In the genomic region with DNA sequence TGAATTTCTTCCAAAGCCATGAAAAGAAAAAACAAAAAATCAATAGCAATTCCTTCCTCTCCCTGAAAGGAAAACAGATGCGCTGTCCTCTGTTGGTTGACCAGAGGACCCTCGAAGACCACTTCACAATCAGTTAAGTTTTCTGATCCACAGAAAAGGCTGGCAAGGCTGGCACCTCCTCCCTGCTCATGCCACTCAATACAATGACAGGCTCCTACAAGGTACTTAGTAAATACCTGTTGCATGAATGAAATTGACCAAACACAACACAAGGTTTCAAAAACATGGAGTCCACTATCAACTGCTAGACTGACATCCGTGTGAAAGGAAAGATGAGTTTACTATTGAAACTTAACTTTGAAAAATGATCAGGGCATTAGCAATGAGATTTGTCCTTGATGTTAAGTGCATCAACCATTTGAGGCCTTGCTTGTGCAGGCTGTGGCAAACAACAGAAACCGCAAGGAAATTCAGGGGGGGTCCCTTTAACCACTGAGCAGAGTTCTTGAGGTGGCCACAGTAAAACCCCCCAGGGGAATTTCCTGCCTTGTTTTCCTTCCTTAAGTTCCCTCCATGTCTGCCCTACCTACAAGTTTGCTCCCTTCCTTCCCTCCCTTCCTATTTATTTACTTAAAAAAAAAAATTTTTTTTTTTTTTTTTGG, we compare ENCODE assay signal across 9 cellular contexts. TPM values are rescaled to one million over a fixed set of nuclear protein-coding genes. Genes with fewer than 3 reads are reported as not detected.
DNase-seq lines count a peak whose midpoint lies in the region; ATAC-seq, FAIRE-seq and TF ChIP-seq lines count a peak whose summit lies in the region.
"Had no signal": no experiment of that assay in that cellular context is flagged by ENCODE, and none has a peak within 500 bp of the region (broad histone marks: within the 10 kb centered on the region; RNA-seq: fewer than 3 reads in every experiment).

No MANE protein-coding gene starts in this region.

- H3K4me1 Mint-ChIP-seq in activated T-cell treated with anti-CD3 and anti-CD28 coated beads, Interleukin-2, amount 50 U/mL, for 72 hours (ENCODE audit: low read depth) = peaks cover 53% of the 10 kb centered on the region

- peak overlapping the region; percentile 65 to 81 for H3K4me3 Mint-ChIP-seq in activated T-cell treated with anti-CD3 and anti-CD28 coated beads, Interleukin-2, amount 50 U/mL, for 72 hours

- H3K27ac Mint-ChIP-seq in activated T-cell treated with anti-CD3 and anti-CD28 coated beads, Interleukin-2, amount 50 U/mL, for 72 hours = peak overlapping the region; percentile 93

- peak; percentile 81 for FAIRE-seq in GM18507 (lab: Jason Lieb, UNC)
- FAIRE-seq in HepG2 (lab: Jason Lieb, UNC) = no peak

- CTCF ChIA-PET in HepG2 (lab: Yijun Ruan, JAX; ENCODE audit: low intra/inter-chr PET ratio, low total read pairs) = no interaction called here
- CTCF ChIA-PET in A673 (lab: Charles Lee) = no interaction called here

- ATAC-seq in HG03103 (IDR thresholded peaks at IDR 0.05; ENCODE audit: low read depth, unreplicated experiment) = peak; percentile 68
- ATAC-seq in activated T-cell treated with anti-CD3 and anti-CD28 coated beads, Interleukin-2, amount 50 U/mL, for 72 hours (replicated peaks in 1 of 2) = peak; percentile 58 to 72
- ATAC-seq in HepG2 = no peak
- no peak for ATAC-seq in HG03159 (IDR thresholded peaks at IDR 0.05; ENCODE audit: unreplicated experiment)
- no peak for ATAC-seq in gastrocnemius medialis
- ATAC-seq: HCT116 had no signal

- TF ChIP-seq CTCF in sigmoid colon (IDR thresholded peaks at IDR 0.05) (no peak), HepG2 (CRISPR knock-in tag; IDR thresholded peaks at IDR 0.05) (no peak), gastrocnemius medialis (IDR thresholded peaks at IDR 0.05 in 4 of 5, conservative IDR thresholded peaks at IDR 0.05 in 1 of 5) (no peak), A673 (conservative IDR thresholded peaks at IDR 0.05; ENCODE audit: low read depth, low read length) (no peak)

- no peaks in the 10 kb centered on the region for H3K9me3 Mint-ChIP-seq in activated T-cell treated with anti-CD3 and anti-CD28 coated beads, Interleukin-2, amount 50 U/mL, for 72 hours

- peak overlapping the region in 3 of 4 donors; percentile 31 to 74 (median 51) for H3K27ac ChIP-seq in sigmoid colon
- H3K27ac ChIP-seq in HepG2 (ENCODE audit: extremely low read length, insufficient read depth, low read length) = no peak overlapping the region
- no peak overlapping the region for H3K27ac ChIP-seq in gastrocnemius medialis
- no peak overlapping the region for H3K27ac ChIP-seq in A673 (ENCODE audit: low read depth, low read length, poor library complexity, severe bottlenecking)

- DNase-seq in GM18507 (ENCODE audit: extremely low spot score, insufficient read length, low read depth) (peak; percentile 28), sigmoid colon (peak; percentile 22), HepG2 (ENCODE audit: low spot score) (no peak), gastrocnemius medialis (no peak), A673 (ENCODE audit: low spot score) (no peak)
- peak; percentile 63 to 68 for DNase-seq in activated T-cell treated with anti-CD3 and anti-CD28 coated beads, Interleukin-2, amount 50 U/mL, for 72 hours

- TF ChIP-seq RAD21 in HepG2 (CRISPR knock-in tag; IDR thresholded peaks at IDR 0.05) = no peak

- in situ Hi-C loops in HepG2 (cut with HindIII; ENCODE audit: extremely low pct_ligation_motif_present, low pct_unique_long_range_greater_than_20kb) = no loop called here
- in situ Hi-C loops in gastrocnemius medialis (cut with MboI; ENCODE audit: low sequenced_read_pairs in 4 of 4) = no loop called here

- no peak overlapping the region for H3K9ac ChIP-seq in HepG2 (ENCODE audit: insufficient read depth, low read depth, low read length)

- H4K20me1 ChIP-seq in HepG2 (ENCODE audit: insufficient read depth, low read length) = no peaks in the 10 kb centered on the region

- no peaks in the 10 kb centered on the region for H3K27me3 ChIP-seq in sigmoid colon
- peaks cover 0 to 2% of the 10 kb centered on the region in 2 experiments; a peak in 1 of 5 replicates for H3K27me3 ChIP-seq in HepG2 (ENCODE audit: control insufficient read depth in 1 of 2, insufficient read depth in 2 of 2, low read length in 2 of 2)
- no peaks in the 10 kb centered on the region for H3K27me3 ChIP-seq in gastrocnemius medialis
- no peaks in the 10 kb centered on the region for H3K27me3 ChIP-seq in A673 (replicated peaks; ENCODE audit: insufficient read depth, low read depth, low read length, poor library complexity)

- no peak overlapping the region for H3K4me2 ChIP-seq in HepG2 (ENCODE audit: low read depth, low read length)

- no peak for TF ChIP-seq EP300 in sigmoid colon (IDR thresholded peaks at IDR 0.05)
- no peak for TF ChIP-seq EP300 in HepG2 (IDR thresholded peaks at IDR 0.05; ENCODE audit: low read depth in 2 of 2, low read length in 2 of 2)
- no peak for TF ChIP-seq EP300 in HepG2 (CRISPR knock-in tag; IDR thresholded peaks at IDR 0.05; ENCODE audit: borderline replicate concordance)

- POLR2A ChIA-PET in HepG2 (lab: Yijun Ruan, JAX) (no interaction called here), A673 (lab: Charles Lee; ENCODE audit: low non-redundant PET) (no interaction called here)

- peaks cover 0 to 2% of the 10 kb centered on the region in 2 donors for H3K36me3 Mint-ChIP-seq in activated T-cell treated with anti-CD3 and anti-CD28 coated beads, Interleukin-2, amount 50 U/mL, for 72 hours (ENCODE audit: insufficient read depth in 2 of 2)

- WGBS in sigmoid colon, 2 donors = 55 to 80% methylated on average over 4 of the region's 4 CpGs
- WGBS in HepG2 (ENCODE audit: low lambda C conversion rate) = 63% methylated on average over 4 of the region's 4 CpGs

- no peaks in the 10 kb centered on the region for H3K79me2 ChIP-seq in HepG2 (ENCODE audit: insufficient read depth, low read length)

- H3K27me3 Mint-ChIP-seq in activated T-cell treated with anti-CD3 and anti-CD28 coated beads, Interleukin-2, amount 50 U/mL, for 72 hours (ENCODE audit: low read depth) = no peaks in the 10 kb centered on the region

- intact Hi-C loops in sigmoid colon (cut with DNase I) (no loop called here), HepG2 (cut with micrococcal nuclease; ENCODE audit: unreplicated experiment) (no loop called here), gastrocnemius medialis (cut with DNase I; ENCODE audit: low total_unique reads) (no loop called here), A673 (cut with micrococcal nuclease; ENCODE audit: unreplicated experiment) (no loop called here)

- H3K4me3 ChIP-seq in sigmoid colon = no peak overlapping the region
- no peak overlapping the region for H3K4me3 ChIP-seq in HepG2 (replicated peaks in 1 of 3; ENCODE audit: insufficient read depth in 1 of 3, low read depth in 2 of 3, low read length in 3 of 3)
- no peak overlapping the region for H3K4me3 ChIP-seq in gastrocnemius medialis
- H3K4me3 ChIP-seq in A673 (ENCODE audit: low read depth, low read length, poor library complexity, severe bottlenecking) = no peak overlapping the region

- H2AFZ ChIP-seq in HepG2 (ENCODE audit: low read length) = no peak overlapping the region

- no peaks in the 10 kb centered on the region for H3K9me3 ChIP-seq in sigmoid colon
- no peaks in the 10 kb centered on the region for H3K9me3 ChIP-seq in HepG2 (ENCODE audit: low read length)
- H3K9me3 ChIP-seq in gastrocnemius medialis = no peaks in the 10 kb centered on the region
- H3K9me3 ChIP-seq in A673 (ENCODE audit: low read depth, low read length, poor library complexity, severe bottlenecking) = no peaks in the 10 kb centered on the region

- TF ChIP-seq POLR2A in sigmoid colon (IDR thresholded peaks at IDR 0.05) (no peak), HepG2 (IDR thresholded peaks at IDR 0.05; ENCODE audit: insufficient read depth in 1 of 2, low read depth in 2 of 2, low read length in 2 of 2) (no peak), gastrocnemius medialis (IDR thresholded peaks at IDR 0.05) (no peak)

- no peaks in the 10 kb centered on the region for H3K36me3 ChIP-seq in sigmoid colon
- H3K36me3 ChIP-seq in HepG2 (replicated peaks in 1 of 2; ENCODE audit: control insufficient read depth in 1 of 2, insufficient read depth in 2 of 2, low read length in 2 of 2) = no peaks in the 10 kb centered on the region
- no peaks in the 10 kb centered on the region for H3K36me3 ChIP-seq in gastrocnemius medialis
- no peaks in the 10 kb centered on the region for H3K36me3 ChIP-seq in A673 (ENCODE audit: insufficient read depth, low read length, poor library complexity, severe bottlenecking)

- H3K4me1 ChIP-seq in sigmoid colon = peaks cover 0 to 10% (median 0%) of the 10 kb centered on the region in 4 donors
- H3K4me1 ChIP-seq in HepG2 (ENCODE audit: insufficient read depth, low read length) = peaks cover 9% of the 10 kb centered on the region
- H3K4me1 ChIP-seq in gastrocnemius medialis = no peaks in the 10 kb centered on the region
- no peaks in the 10 kb centered on the region for H3K4me1 ChIP-seq in A673 (ENCODE audit: insufficient read depth, low read length, poor library complexity, severe bottlenecking)

- BruUV-seq in HepG2 (replicated peaks; lab: Mats Ljungman, UMichigan) (no TSS peak), A673 (replicated peaks; lab: Mats Ljungman, UMichigan) (no TSS peak)

RNA-seq across cellular contexts. Expression of a gene that starts 27.9 kb away (rescaled TPM):
- total RNA-seq in activated T-cell treated with anti-CD3 and anti-CD28 coated beads, Interleukin-2, amount 50 U/mL, for 72 hours = 10 to 100 TPM; 80.8 to 82.7 TPM
- total RNA-seq in sigmoid colon (10 to 100 TPM; 47.6 to 62.4 (median 57.1) TPM), HepG2 (2016; rRNA removed; fragmentation: Illumina TruSeq; extraction: Trizol) (142 and 202 TPM in 2 replicates), gastrocnemius medialis (10 to 100 TPM; 69.1 to 88.8 (median 77.5) TPM), A673 (2021) (86.7 and 99.1 TPM in 2 replicates)
- polyA plus RNA-seq in sigmoid colon (10 to 100 TPM; 71.5 to 84.6 (median 75.4) TPM), HepG2 (2011; rRNA removed) (73.3 and 81.8 TPM in 2 replicates)
- total RNA-seq in HepG2 (2016; cell fraction: cytosol; rRNA removed; fragmentation: Illumina TruSeq; extraction: Trizol; ENCODE audit: low read depth) = 22.9 and 24.0 TPM in 2 replicates
- 146 and 210 TPM in 2 replicates for total RNA-seq in HepG2 (2016; cell fraction: insoluble cytoplasmic fraction; rRNA removed; fragmentation: Illumina TruSeq; extraction: Trizol)
- 48.4 and 48.7 TPM in 2 replicates for total RNA-seq in HepG2 (2016; cell fraction: membrane; rRNA removed; fragmentation: Illumina TruSeq; extraction: Trizol)
- total RNA-seq in HepG2 (2016; cell fraction: nucleus; rRNA removed; fragmentation: Illumina TruSeq; extraction: Trizol) = 61.3 and 68.9 TPM in 2 replicates
- 75.5 and 78.1 TPM in 2 replicates for polyA plus RNA-seq in HepG2 (2011; cell fraction: cytosol; rRNA removed)
- polyA plus RNA-seq in HepG2 (2011; cell fraction: nucleus; rRNA removed) = 56.4 and 58.3 TPM in 2 replicates
- 65.9 and 76.5 TPM in 2 replicates for polyA plus RNA-seq in HepG2 (2012)
- 23.4 and 24.1 TPM in 2 replicates for polyA plus RNA-seq in HepG2 (2016; cell fraction: cytosol; fragmentation: Illumina TruSeq; extraction: Trizol; ENCODE audit: low read depth)
- 194 and 208 TPM in 2 replicates for polyA plus RNA-seq in HepG2 (2016; cell fraction: insoluble cytoplasmic fraction; fragmentation: Illumina TruSeq; extraction: Trizol; ENCODE audit: low read depth)
- 36.9 and 38.6 TPM in 2 replicates for polyA plus RNA-seq in HepG2 (2016; cell fraction: membrane; fragmentation: Illumina TruSeq; extraction: Trizol; ENCODE audit: low read depth)
- 117 and 121 TPM in 2 replicates for polyA plus RNA-seq in HepG2 (2016; cell fraction: nucleus; fragmentation: Illumina TruSeq; extraction: Trizol; ENCODE audit: insufficient read depth, low read depth)
- polyA minus RNA-seq in HepG2 (2011; rRNA and poly(A)+ RNA removed; ENCODE audit: low replicate concordance) = 51.8 and 70.9 TPM in 2 replicates
- polyA minus RNA-seq in HepG2 (2011; cell fraction: cytosol; rRNA and poly(A)+ RNA removed) = 30.7 and 31.2 TPM in 2 replicates
- polyA minus RNA-seq in HepG2 (2011; cell fraction: nucleus; rRNA and poly(A)+ RNA removed) = 36.6 and 37.0 TPM in 2 replicates

RNA-seq across cellular contexts. Expression of a gene that starts 28.4 kb away (rescaled TPM):
- 1 to 10 TPM; 3.5 to 6.9 TPM for total RNA-seq in activated T-cell treated with anti-CD3 and anti-CD28 coated beads, Interleukin-2, amount 50 U/mL, for 72 hours
- 1 to 10 TPM; 1.2 to 2.9 (median 1.7) TPM for total RNA-seq in sigmoid colon
- polyA plus RNA-seq in sigmoid colon = 1 to 10 TPM in 1 of 3 donors, under 1 TPM in 2; 0.46 to 2.7 (median 0.60) TPM
- total RNA-seq in HepG2 (2016; rRNA removed; fragmentation: Illumina TruSeq; extraction: Trizol) = 0.38 and 0.49 TPM in 2 replicates
- total RNA-seq in HepG2 (2016; cell fraction: cytosol; rRNA removed; fragmentation: Illumina TruSeq; extraction: Trizol; ENCODE audit: low read depth) = 0.09 TPM in 1 of 2 replicates, not detected in the other
- total RNA-seq in HepG2 (2016; cell fraction: insoluble cytoplasmic fraction; rRNA removed; fragmentation: Illumina TruSeq; extraction: Trizol) = 0.28 and 0.35 TPM in 2 replicates
- total RNA-seq in HepG2 (2016; cell fraction: membrane; rRNA removed; fragmentation: Illumina TruSeq; extraction: Trizol) = 0.17 and 0.31 TPM in 2 replicates
- 0.53 and 0.65 TPM in 2 replicates for total RNA-seq in HepG2 (2016; cell fraction: nucleus; rRNA removed; fragmentation: Illumina TruSeq; extraction: Trizol)
- polyA plus RNA-seq in HepG2 (2011; rRNA removed) = 0.17 and 0.25 TPM in 2 replicates
- 0.10 and 0.17 TPM in 2 replicates for polyA plus RNA-seq in HepG2 (2011; cell fraction: cytosol; rRNA removed)
- polyA plus RNA-seq in HepG2 (2011; cell fraction: nucleus; rRNA removed) = 0.35 and 0.50 TPM in 2 replicates
- 0.17 and 0.23 TPM in 2 replicates for polyA plus RNA-seq in HepG2 (2012)
- not detected in 2 replicates for polyA plus RNA-seq in HepG2 (2016; cell fraction: cytosol; fragmentation: Illumina TruSeq; extraction: Trizol; ENCODE audit: low read depth)
- polyA plus RNA-seq in HepG2 (2016; cell fraction: insoluble cytoplasmic fraction; fragmentation: Illumina TruSeq; extraction: Trizol; ENCODE audit: low read depth) = 0.30 and 0.41 TPM in 2 replicates
- polyA plus RNA-seq in HepG2 (2016; cell fraction: membrane; fragmentation: Illumina TruSeq; extraction: Trizol; ENCODE audit: low read depth) = 0.06 and 0.08 TPM in 2 replicates
- 0.21 and 0.48 TPM in 2 replicates for polyA plus RNA-seq in HepG2 (2016; cell fraction: nucleus; fragmentation: Illumina TruSeq; extraction: Trizol; ENCODE audit: insufficient read depth, low read depth)
- 0.06 and 0.07 TPM in 2 replicates for polyA minus RNA-seq in HepG2 (2011; rRNA and poly(A)+ RNA removed; ENCODE audit: low replicate concordance)
- 0.26 TPM in 1 of 2 replicates, not detected in the other for polyA minus RNA-seq in HepG2 (2011; cell fraction: cytosol; rRNA and poly(A)+ RNA removed)
- 0.26 and 0.50 TPM in 2 replicates for polyA minus RNA-seq in HepG2 (2011; cell fraction: nucleus; rRNA and poly(A)+ RNA removed)
- under 1 TPM in 3 of 4 donors, not detected in 1; 0.36 to 0.86 (median 0.72) TPM for total RNA-seq in gastrocnemius medialis
- total RNA-seq in A673 (2021) = 0.11 and 0.28 TPM in 2 replicates

RNA-seq across cellular contexts. Expression of a gene that starts 48.0 kb away (rescaled TPM):
- 10 to 100 TPM; 63.7 to 74.5 TPM for total RNA-seq in activated T-cell treated with anti-CD3 and anti-CD28 coated beads, Interleukin-2, amount 50 U/mL, for 72 hours
- total RNA-seq in sigmoid colon (10 to 100 TPM; 14.9 to 24.6 (median 19.5) TPM), HepG2 (2016; rRNA removed; fragmentation: Illumina TruSeq; extraction: Trizol) (70.9 and 105 TPM in 2 replicates), gastrocnemius medialis (10 to 100 TPM; 14.2 to 23.2 (median 18.9) TPM), A673 (2021) (52.5 and 58.2 TPM in 2 replicates)
- polyA plus RNA-seq in sigmoid colon (10 to 100 TPM in 1 of 3 donors, 1 to 10 TPM in 2; 7.2 to 14.4 (median 8.8) TPM), HepG2 (2011; rRNA removed) (67.9 and 100 TPM in 2 replicates)
- total RNA-seq in HepG2 (2016; cell fraction: cytosol; rRNA removed; fragmentation: Illumina TruSeq; extraction: Trizol; ENCODE audit: low read depth) = 17.0 and 17.9 TPM in 2 replicates
- total RNA-seq in HepG2 (2016; cell fraction: insoluble cytoplasmic fraction; rRNA removed; fragmentation: Illumina TruSeq; extraction: Trizol) = 72.4 and 104 TPM in 2 replicates
- total RNA-seq in HepG2 (2016; cell fraction: membrane; rRNA removed; fragmentation: Illumina TruSeq; extraction: Trizol) = 37.3 and 42.3 TPM in 2 replicates
- 53.7 and 58.2 TPM in 2 replicates for total RNA-seq in HepG2 (2016; cell fraction: nucleus; rRNA removed; fragmentation: Illumina TruSeq; extraction: Trizol)
- 63.9 and 67.0 TPM in 2 replicates for polyA plus RNA-seq in HepG2 (2011; cell fraction: cytosol; rRNA removed)
- polyA plus RNA-seq in HepG2 (2011; cell fraction: nucleus; rRNA removed) = 63.5 and 65.1 TPM in 2 replicates
- 39.4 and 55.3 TPM in 2 replicates for polyA plus RNA-seq in HepG2 (2012)
- polyA plus RNA-seq in HepG2 (2016; cell fraction: cytosol; fragmentation: Illumina TruSeq; extraction: Trizol; ENCODE audit: low read depth) = 8.4 and 10.8 TPM in 2 replicates
- 89.9 and 97.0 TPM in 2 replicates for polyA plus RNA-seq in HepG2 (2016; cell fraction: insoluble cytoplasmic fraction; fragmentation: Illumina TruSeq; extraction: Trizol; ENCODE audit: low read depth)
- 17.6 and 17.8 TPM in 2 replicates for polyA plus RNA-seq in HepG2 (2016; cell fraction: membrane; fragmentation: Illumina TruSeq; extraction: Trizol; ENCODE audit: low read depth)
- polyA plus RNA-seq in HepG2 (2016; cell fraction: nucleus; fragmentation: Illumina TruSeq; extraction: Trizol; ENCODE audit: insufficient read depth, low read depth) = 76.3 and 78.8 TPM in 2 replicates
- 186 and 265 TPM in 2 replicates for polyA minus RNA-seq in HepG2 (2011; rRNA and poly(A)+ RNA removed; ENCODE audit: low replicate concordance)
- polyA minus RNA-seq in HepG2 (2011; cell fraction: cytosol; rRNA and poly(A)+ RNA removed) = 59.5 and 62.1 TPM in 2 replicates
- 49.2 and 64.4 TPM in 2 replicates for polyA minus RNA-seq in HepG2 (2011; cell fraction: nucleus; rRNA and poly(A)+ RNA removed)

RNA-seq across cellular contexts. Expression of a gene that starts 48.5 kb away (rescaled TPM):
- 100 to 1,000 TPM; 110 to 142 TPM for total RNA-seq in activated T-cell treated with anti-CD3 and anti-CD28 coated beads, Interleukin-2, amount 50 U/mL, for 72 hours
- 1 to 10 TPM; 1.2 to 3.0 (median 1.7) TPM for total RNA-seq in sigmoid colon
- 10 to 100 TPM in 2 of 3 donors, 1 to 10 TPM in 1; 4.8 to 25.1 (median 22.2) TPM for polyA plus RNA-seq in sigmoid colon
- total RNA-seq in HepG2 (2016; rRNA removed; fragmentation: Illumina TruSeq; extraction: Trizol) = 224 and 335 TPM in 2 replicates
- total RNA-seq in HepG2 (2016; cell fraction: cytosol; rRNA removed; fragmentation: Illumina TruSeq; extraction: Trizol; ENCODE audit: low read depth) = 127 and 136 TPM in 2 replicates
- total RNA-seq in HepG2 (2016; cell fraction: insoluble cytoplasmic fraction; rRNA removed; fragmentation: Illumina TruSeq; extraction: Trizol) = 218 and 331 TPM in 2 replicates
- 173 and 174 TPM in 2 replicates for total RNA-seq in HepG2 (2016; cell fraction: membrane; rRNA removed; fragmentation: Illumina TruSeq; extraction: Trizol)
- total RNA-seq in HepG2 (2016; cell fraction: nucleus; rRNA removed; fragmentation: Illumina TruSeq; extraction: Trizol) = 85.9 and 90.8 TPM in 2 replicates
- 55.7 and 96.4 TPM in 2 replicates for polyA plus RNA-seq in HepG2 (2011; rRNA removed)
- polyA plus RNA-seq in HepG2 (2011; cell fraction: cytosol; rRNA removed) = 60.3 and 70.8 TPM in 2 replicates
- polyA plus RNA-seq in HepG2 (2011; cell fraction: nucleus; rRNA removed) = 23.6 and 31.7 TPM in 2 replicates
- 41.6 and 70.4 TPM in 2 replicates for polyA plus RNA-seq in HepG2 (2012)
- polyA plus RNA-seq in HepG2 (2016; cell fraction: cytosol; fragmentation: Illumina TruSeq; extraction: Trizol; ENCODE audit: low read depth) = 36.5 and 39.6 TPM in 2 replicates
- polyA plus RNA-seq in HepG2 (2016; cell fraction: insoluble cytoplasmic fraction; fragmentation: Illumina TruSeq; extraction: Trizol; ENCODE audit: low read depth) = 285 and 289 TPM in 2 replicates
- 72.5 and 73.7 TPM in 2 replicates for polyA plus RNA-seq in HepG2 (2016; cell fraction: membrane; fragmentation: Illumina TruSeq; extraction: Trizol; ENCODE audit: low read depth)
- polyA plus RNA-seq in HepG2 (2016; cell fraction: nucleus; fragmentation: Illumina TruSeq; extraction: Trizol; ENCODE audit: insufficient read depth, low read depth) = 111 and 116 TPM in 2 replicates
- polyA minus RNA-seq in HepG2 (2011; rRNA and poly(A)+ RNA removed; ENCODE audit: low replicate concordance) = 63.7 and 146 TPM in 2 replicates
- 43.1 and 61.1 TPM in 2 replicates for polyA minus RNA-seq in HepG2 (2011; cell fraction: cytosol; rRNA and poly(A)+ RNA removed)
- polyA minus RNA-seq in HepG2 (2011; cell fraction: nucleus; rRNA and poly(A)+ RNA removed) = 25.4 and 35.1 TPM in 2 replicates
- 10 to 100 TPM in 1 of 4 donors, 1 to 10 TPM in 3; 1.6 to 11.3 (median 4.6) TPM for total RNA-seq in gastrocnemius medialis
- 105 and 112 TPM in 2 replicates for total RNA-seq in A673 (2021)

Comparison
In these comparisons a context has a peak if more than half of its experiments do, and no peak if none do; other contexts are left out.
1. DNase-seq: peak in GM18507 (single experiment), activated T-cell treated with anti-CD3 and anti-CD28 coated beads, Interleukin-2, amount 50 U/mL, for 72 hours (2 of 2) and sigmoid colon (single experiment); none in HepG2 (single experiment), gastrocnemius medialis (0 of 2) and A673 (single experiment).
2. ATAC-seq: peak in HG03103 (single experiment) and activated T-cell treated with anti-CD3 and anti-CD28 coated beads, Interleukin-2, amount 50 U/mL, for 72 hours (2 of 2); none in HepG2 (single experiment), HG03159 (single experiment) and gastrocnemius medialis (0 of 2).
3. H3K27ac ChIP-seq: peak in sigmoid colon (3 of 4); none in HepG2 (single experiment), gastrocnemius medialis (0 of 4) and A673 (single experiment).